ENCODE assay signal across 8 cellular contexts in genomic region chr4:105306158-105306781, GRCh38.
DNase-seq lines count a peak whose midpoint lies in the region; ATAC-seq, FAIRE-seq and TF ChIP-seq lines count a peak whose summit lies in the region.

No MANE protein-coding gene starts in this region.

- no peaks in the 10 kb centered on the region for H4K20me1 ChIP-seq in neural progenitor cell (ENCODE audit: low read depth)

- in situ Hi-C loops in transverse colon (cut with MboI; ENCODE audit: low pct_ligation_motif_present in 1 of 4, low pct_unique_long_range_greater_than_20kb in 1 of 4, low sequenced_read_pairs in 3 of 4): no loop called here

- H3K4me3 ChIP-seq in cardiac fibroblast (replicated peaks in 1 of 2; ENCODE audit: low read depth in 2 of 2, low read length in 2 of 2) (no peak overlapping the region), neural progenitor cell (no peak overlapping the region), transverse colon (no peak overlapping the region)

- WGBS in transverse colon (ENCODE audit: low coverage in 1 of 2), 2 donors: 51 to 72% methylated on average over 4 to 5 of the region's 5 CpGs

- ATAC-seq in GM18498 (IDR thresholded peaks at IDR 0.05; ENCODE audit: unreplicated experiment) (peak; percentile 93), GM21786 (IDR thresholded peaks at IDR 0.05; ENCODE audit: unreplicated experiment) (peak; percentile 93)
- peak; percentile 94 for ATAC-seq in stimulated activated naive CD8-positive, alpha-beta T cell treated with anti-CD3 and anti-CD28 coated beads, Interleukin-15, Interleukin-2, amounts not matched to agents 100 U/mL and 50 U/mL, for 24 hours

- no peak overlapping the region for H3K4me2 ChIP-seq in neural progenitor cell

- no peak for TF ChIP-seq EP300 in transverse colon (IDR thresholded peaks at IDR 0.05; ENCODE audit: low read depth)

- H3K27me3 ChIP-seq in neural progenitor cell (no peaks in the 10 kb centered on the region), transverse colon (no peaks in the 10 kb centered on the region)

- H3K4me1 ChIP-seq in neural progenitor cell (no peaks in the 10 kb centered on the region), transverse colon (no peaks in the 10 kb centered on the region)

- H3K4me1 Mint-ChIP-seq in neural progenitor cell: no peaks in the 10 kb centered on the region

- H3K9ac ChIP-seq in neural progenitor cell: no peak overlapping the region

- no peak for TF ChIP-seq POLR2A in transverse colon (IDR thresholded peaks at IDR 0.05)

- H3K79me2 ChIP-seq in neural progenitor cell (ENCODE audit: low read depth): no peaks in the 10 kb centered on the region

- H3K27me3 Mint-ChIP-seq in neural progenitor cell (ENCODE audit: insufficient read depth, low read depth): peaks cover 2% of the 10 kb centered on the region

- intact Hi-C loops in transverse colon (cut with DNase I; ENCODE audit: low total_unique reads): no loop called here

- peaks cover 11% of the 10 kb centered on the region for H3K9me3 Mint-ChIP-seq in neural progenitor cell

- H3K36me3 ChIP-seq in neural progenitor cell: no peaks in the 10 kb centered on the region
- H3K36me3 ChIP-seq in transverse colon: no peaks in the 10 kb centered on the region

- H3K9me3 ChIP-seq in neural progenitor cell (ENCODE audit: low read depth) (no peaks in the 10 kb centered on the region), transverse colon (peaks cover 9 to 17% of the 10 kb centered on the region in 2 donors)

- DNase-seq in RCC 7860 (ENCODE audit: low spot score) (peak; percentile 6), cardiac fibroblast (ENCODE audit: low read depth in 2 of 2) (peak; percentile 4 to 38), OCI-M2 (lab: John Stamatoyannopoulos, UW; ENCODE audit: unreplicated experiment) (no peak), neural progenitor cell (ENCODE audit: low spot score) (no peak), transverse colon (no peak)
- peak; percentile 65 for DNase-seq in stimulated activated naive CD8-positive, alpha-beta T cell treated with anti-CD3 and anti-CD28 coated beads, Interleukin-15, Interleukin-2, amounts not matched to agents 100 U/mL and 50 U/mL, for 24 hours

- H3K36me3 Mint-ChIP-seq in neural progenitor cell: no peaks in the 10 kb centered on the region

- no peak for FAIRE-seq in RCC 7860 (lab: Jason Lieb, UNC)

- no peaks in the 10 kb centered on the region for H3F3A ChIP-seq in neural progenitor cell (ENCODE audit: low read depth)

- H2AFZ ChIP-seq in neural progenitor cell (replicated peaks): no peak overlapping the region

- no peak overlapping the region for H3K27ac ChIP-seq in neural progenitor cell
- no peak overlapping the region for H3K27ac ChIP-seq in transverse colon

- TF ChIP-seq CTCF in cardiac fibroblast (IDR thresholded peaks at IDR 0.05; ENCODE audit: low read depth, low read length): no peak
- no peak for TF ChIP-seq CTCF in neural progenitor cell (IDR thresholded peaks at IDR 0.05)
- no peak for TF ChIP-seq CTCF in transverse colon (IDR thresholded peaks at IDR 0.05)

- H3K27ac Mint-ChIP-seq in neural progenitor cell: no peak overlapping the region

- H3K4me3 Mint-ChIP-seq in neural progenitor cell: no peak overlapping the region

Comparison
In these comparisons a context has a peak if more than half of its experiments do, and no peak if none do; other contexts are left out.
1. DNase-seq: peak in RCC 7860 (single experiment), cardiac fibroblast (2 of 2) and stimulated activated naive CD8-positive, alpha-beta T cell treated with anti-CD3 and anti-CD28 coated beads, Interleukin-15, Interleukin-2, amounts not matched to agents 100 U/mL and 50 U/mL, for 24 hours (single experiment); none in OCI-M2 (single experiment), neural progenitor cell (single experiment) and transverse colon (single experiment).
2. Peak in every context shown above with its lines, with median percentiles within 50 percentile points of each other: ATAC-seq.